Comparison of ENCODE assay signal across 8 cellular contexts in genomic region chr22:45671783-45672563, GRCh38. TPM values are rescaled to one million over a fixed set of nuclear protein-coding genes. Genes with fewer than 3 reads are reported as not detected.
DNase-seq lines count a peak whose midpoint lies in the region; ATAC-seq, FAIRE-seq and TF ChIP-seq lines count a peak whose summit lies in the region.

ATXN10 (plus strand) TSS chr22:45671834; CDS start chr22:45672064, 230 bp downstream.

- H3K4me2 ChIP-seq in DOHH2 (ENCODE audit: low read length) = peak within 1 kb of the TSS; percentile 80

- peak within 1 kb of the TSS; percentile 57 for H3K27ac ChIP-seq in DOHH2 (ENCODE audit: low read depth, low read length)
- H3K27ac ChIP-seq in prostate gland = peak within 1 kb of the TSS; percentile 85 to 87
- peak within 1 kb of the TSS; percentile 82 to 94 (median 86) for H3K27ac ChIP-seq in upper lobe of left lung

- no peaks in the 10 kb centered on the region for H3K9me2 ChIP-seq in DOHH2 (replicated peaks; ENCODE audit: control insufficient read depth, low read length)

- TF ChIP-seq CTCF in DOHH2 (IDR thresholded peaks at IDR 0.05; ENCODE audit: low read depth, low read length, poor library complexity, severe bottlenecking) (peak; percentile 11), prostate gland (IDR thresholded peaks at IDR 0.05) (peak in 1 of 4 experiments; percentile 4), upper lobe of left lung (IDR thresholded peaks at IDR 0.05) (peak in 1 of 6 experiments; percentile 8)

- H3K9me3 Mint-ChIP-seq in T-helper 1 cell treated with Interleukin-12 subunit alpha and Interleukin-12 subunit beta and Interleukin-4 antibody, amounts not matched to agents 30 μg/mL and 1 μg/mL, for 36 hours = no peaks in the 10 kb centered on the region

- H3K4me1 ChIP-seq in DOHH2 (ENCODE audit: control insufficient read depth, low read length) (peaks cover 51% of the 10 kb centered on the region), prostate gland (replicated peaks) (no peaks in the 10 kb centered on the region), upper lobe of left lung (peaks cover 16 to 31% (median 25%) of the 10 kb centered on the region in 4 donors)

- peaks cover 7% of the 10 kb centered on the region for H3K27me3 Mint-ChIP-seq in T-helper 1 cell treated with Interleukin-12 subunit alpha and Interleukin-12 subunit beta and Interleukin-4 antibody, amounts not matched to agents 30 μg/mL and 1 μg/mL, for 36 hours (ENCODE audit: low read depth)

- H3K27me3 ChIP-seq in DOHH2 (ENCODE audit: control insufficient read depth, low read length) (no peaks in the 10 kb centered on the region), prostate gland (replicated peaks; ENCODE audit: insufficient read depth) (no peaks in the 10 kb centered on the region), upper lobe of left lung (no peaks in the 10 kb centered on the region)

- intact Hi-C loops in left ventricle myocardium superior (cut with micrococcal nuclease) = no loop called here
- intact Hi-C loops in prostate gland (cut with DNase I) = no loop called here

- peak within 1 kb of the TSS; percentile 96 for H3K4me3 ChIP-seq in DOHH2 (ENCODE audit: low read length)
- H3K4me3 ChIP-seq in prostate gland = peak within 1 kb of the TSS; percentile 83 to 88
- H3K4me3 ChIP-seq in upper lobe of left lung = peak within 1 kb of the TSS; percentile 73 to 87 (median 78)

- peak; percentile 45 for DNase-seq in H54 (ENCODE audit: insufficient read length, low spot score)
- DNase-seq in NCI-H1092 treated with DMSO at 0.1 percent for 48 hours (lab: John Stamatoyannopoulos, UW) = peak; percentile 25
- peak; percentile 73 for DNase-seq in amniotic epithelial cell (ENCODE audit: low read depth)
- peak; percentile 80 for DNase-seq in left ventricle myocardium superior
- peak; percentile 51 for DNase-seq in prostate gland (ENCODE audit: low spot score)
- DNase-seq in upper lobe of left lung = peak; percentile 50 to 94

- H3K4me1 Mint-ChIP-seq in T-helper 1 cell treated with Interleukin-12 subunit alpha and Interleukin-12 subunit beta and Interleukin-4 antibody, amounts not matched to agents 30 μg/mL and 1 μg/mL, for 36 hours (ENCODE audit: low read depth) = peaks cover 23% of the 10 kb centered on the region

- under 1% methylated on average over 66 of the region's 89 CpGs for WGBS in prostate gland
- WGBS in upper lobe of left lung, 2 donors = 1% methylated on average over 40 to 41 of the region's 89 CpGs

- H3K4me3 Mint-ChIP-seq in T-helper 1 cell treated with Interleukin-12 subunit alpha and Interleukin-12 subunit beta and Interleukin-4 antibody, amounts not matched to agents 30 μg/mL and 1 μg/mL, for 36 hours = peak within 1 kb of the TSS; percentile 91

- peak within 1 kb of the TSS; percentile 89 for H3K27ac Mint-ChIP-seq in T-helper 1 cell treated with Interleukin-12 subunit alpha and Interleukin-12 subunit beta and Interleukin-4 antibody, amounts not matched to agents 30 μg/mL and 1 μg/mL, for 36 hours

- H3K9me3 ChIP-seq in DOHH2 (ENCODE audit: control insufficient read depth, insufficient read depth, low read length) (no peaks in the 10 kb centered on the region), prostate gland (no peaks in the 10 kb centered on the region), upper lobe of left lung (no peaks in the 10 kb centered on the region)

- H4K20me1 ChIP-seq in DOHH2 (ENCODE audit: control insufficient read depth, insufficient read depth, low read depth, low read length) = peaks cover 14% of the 10 kb centered on the region; the same call in 1 of the 2 replicates

- no peaks in the 10 kb centered on the region for H3K36me3 Mint-ChIP-seq in T-helper 1 cell treated with Interleukin-12 subunit alpha and Interleukin-12 subunit beta and Interleukin-4 antibody, amounts not matched to agents 30 μg/mL and 1 μg/mL, for 36 hours (ENCODE audit: low read depth)

- TF ChIP-seq POLR2A in H54 (IDR thresholded peaks at IDR 0.05; ENCODE audit: low read depth, low read length) (peak; percentile 55; the same call in 1 of the 2 replicates), prostate gland (IDR thresholded peaks at IDR 0.05) (peak; percentile 68), upper lobe of left lung (IDR thresholded peaks at IDR 0.05) (peak in 2 of 4 donors; percentile 60 to 67)

- peaks cover 5% of the 10 kb centered on the region for H3F3A ChIP-seq in DOHH2 (ENCODE audit: control insufficient read depth, insufficient read depth)

- ATAC-seq in left ventricle myocardium superior = peak; percentile 89
- peak; percentile 89 to 93 for ATAC-seq in upper lobe of left lung (ENCODE audit: low FRiP score in 2 of 2)

- H3K36me3 ChIP-seq in DOHH2 (ENCODE audit: control insufficient read depth, low read length) = peaks cover 30% of the 10 kb centered on the region
- H3K36me3 ChIP-seq in prostate gland = no peaks in the 10 kb centered on the region
- no peaks in the 10 kb centered on the region for H3K36me3 ChIP-seq in upper lobe of left lung

- no peak for FAIRE-seq in H54 (lab: Jason Lieb, UNC)

- TF ChIP-seq EP300 in upper lobe of left lung (IDR thresholded peaks at IDR 0.05) = no peak

- H3K79me2 ChIP-seq in DOHH2 (ENCODE audit: control insufficient read depth, low read length) = peaks cover 61% of the 10 kb centered on the region

RNA-seq across cellular contexts. Expression of gene ATXN10, which starts in this region (rescaled TPM):
- total RNA-seq in left ventricle myocardium superior (142 TPM), prostate gland (100 to 1,000 TPM; 125 to 148 TPM), upper lobe of left lung (100 to 1,000 TPM in 5 of 6 donors, 10 to 100 TPM in 1; 90.2 to 137 (median 110) TPM)

Comparison
In these comparisons a context has a peak if more than half of its experiments do, and no peak if none do; other contexts are left out.
1. Peak in every context shown above with its lines: DNase-seq, ATAC-seq, H3K4me3 ChIP-seq and H3K27ac ChIP-seq.
2. DNase-seq: peak in every context shown above with its lines; median percentile 80 in left ventricle myocardium superior; 73 in amniotic epithelial cell; 72 in upper lobe of left lung; 51 in prostate gland; 45 in H54; 25 in NCI-H1092 treated with DMSO at 0.1 percent for 48 hours.